In the genomic region with DNA sequence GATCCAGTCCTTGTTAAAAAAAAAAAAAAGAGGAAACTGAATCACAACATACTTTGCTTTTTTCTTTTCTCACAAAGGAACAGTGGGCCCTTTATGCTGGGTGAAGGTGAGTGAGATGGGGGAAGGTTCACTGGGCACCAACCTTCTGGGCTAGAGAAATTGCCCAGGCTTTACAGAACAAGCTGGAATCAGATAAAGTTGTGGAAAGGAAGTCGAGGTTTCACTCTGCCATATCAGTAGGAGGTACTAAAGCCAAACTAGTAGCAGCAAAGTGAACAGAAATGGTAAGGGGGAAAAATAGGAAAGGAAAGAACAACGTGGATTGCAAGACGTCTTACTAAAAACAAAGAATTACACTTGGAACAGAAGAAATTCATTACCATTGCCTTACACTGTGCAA, we compare ENCODE assay signal across 11 cellular contexts. TPM values are rescaled to one million over a fixed set of nuclear protein-coding genes. Genes with fewer than 3 reads are reported as not detected.
DNase-seq lines count a peak whose midpoint lies in the region; ATAC-seq and TF ChIP-seq lines count a peak whose summit lies in the region.
"Had no signal": no experiment of that assay in that cellular context is flagged by ENCODE, and none has a peak within 500 bp of the region (broad histone marks: within the 10 kb centered on the region; RNA-seq: fewer than 3 reads in every experiment).

No MANE protein-coding gene starts in this region.

- H3K4me3 Mint-ChIP-seq in activated CD8-positive, alpha-beta memory T cell treated with anti-CD3 and anti-CD28 coated beads, Interleukin-2, amount 10 ng/mL, durations not matched to agents 7 days and 5 days: peak overlapping the region; percentile 31
- H3K4me3 Mint-ChIP-seq in nephron progenitor cell: no peak overlapping the region

- in situ Hi-C loops in gastrocnemius medialis (cut with MboI; ENCODE audit: low sequenced_read_pairs in 4 of 4): no loop called here

- H4K20me1 ChIP-seq in OCI-LY1 (ENCODE audit: insufficient read depth, low read length): no peaks in the 10 kb centered on the region

- peak overlapping the region; percentile 95 for H3K4me2 ChIP-seq in OCI-LY1 (ENCODE audit: low read length)

- peak overlapping the region; percentile 54 for H3K27ac Mint-ChIP-seq in activated CD8-positive, alpha-beta memory T cell treated with anti-CD3 and anti-CD28 coated beads, Interleukin-2, amount 10 ng/mL, durations not matched to agents 7 days and 5 days
- no peak overlapping the region for H3K27ac Mint-ChIP-seq in nephron progenitor cell

- H3K4me1 ChIP-seq in OCI-LY1 (ENCODE audit: insufficient read depth, low read length, severe bottlenecking): peaks cover 72% of the 10 kb centered on the region
- H3K4me1 ChIP-seq in gastrocnemius medialis: peaks cover 40 to 44% of the 10 kb centered on the region in 2 donors

- peaks cover 3% of the 10 kb centered on the region for H3K27me3 Mint-ChIP-seq in activated CD8-positive, alpha-beta memory T cell treated with anti-CD3 and anti-CD28 coated beads, Interleukin-2, amount 10 ng/mL, durations not matched to agents 7 days and 5 days
- H3K27me3 Mint-ChIP-seq in nephron progenitor cell (ENCODE audit: low read depth, poor library complexity): peaks cover 6% of the 10 kb centered on the region

- H3K27me3 ChIP-seq in OCI-LY1 (ENCODE audit: insufficient read depth, low read length) (no peaks in the 10 kb centered on the region), gastrocnemius medialis (no peaks in the 10 kb centered on the region)

- no peaks in the 10 kb centered on the region for H3K9me3 Mint-ChIP-seq in activated CD8-positive, alpha-beta memory T cell treated with anti-CD3 and anti-CD28 coated beads, Interleukin-2, amount 10 ng/mL, durations not matched to agents 7 days and 5 days (ENCODE audit: low read depth)
- peaks cover 17% of the 10 kb centered on the region for H3K9me3 Mint-ChIP-seq in nephron progenitor cell

- H3K9me3 ChIP-seq in OCI-LY1 (ENCODE audit: low read length) (no peaks in the 10 kb centered on the region), gastrocnemius medialis (no peaks in the 10 kb centered on the region)

- DNase-seq in activated CD8-positive, alpha-beta memory T cell treated with anti-CD3 and anti-CD28 coated beads, Interleukin-2, amount 10 ng/mL, durations not matched to agents 7 days and 5 days: peak; percentile 34
- DNase-seq in activated CD8-positive, alpha-beta memory T cell treated with anti-CD3 and anti-CD28 coated beads, Interleukin-2, amount 50 U/mL, for 4 hours: no peak
- DNase-seq in gastrocnemius medialis (no peak), lower leg skin (ENCODE audit: low spot score in 2 of 2) (no peak), nephron progenitor cell (no peak)
- DNase-seq: NCI-H524, occipital lobe, SW 1271 had no signal

- no peak overlapping the region for H2AFZ ChIP-seq in OCI-LY1 (ENCODE audit: low read length)

- H3K9me2 ChIP-seq in OCI-LY1 (ENCODE audit: low read depth, low read length): no peaks in the 10 kb centered on the region

- H3K27ac ChIP-seq in OCI-LY1 (ENCODE audit: low read depth, low read length, poor library complexity, severe bottlenecking) (peak overlapping the region; percentile 79), cingulate gyrus (ENCODE audit: low read depth, low read length) (peak overlapping the region; percentile 14), gastrocnemius medialis (peak overlapping the region in 3 of 4 donors; percentile 85 to 94 (median 93))

- peak overlapping the region; percentile 16; the same call in 1 of the 2 replicates for H3K9ac ChIP-seq in OCI-LY1 (ENCODE audit: low read length)

- ATAC-seq in activated CD8-positive, alpha-beta memory T cell treated with anti-CD3 and anti-CD28 coated beads, Interleukin-2, amount 10 ng/mL, durations not matched to agents 7 days and 5 days: no peak
- ATAC-seq in gastrocnemius medialis: no peak
- ATAC-seq in HG02623 (IDR thresholded peaks at IDR 0.05; ENCODE audit: unreplicated experiment): no peak

- peaks cover 71% of the 10 kb centered on the region for H3K79me2 ChIP-seq in OCI-LY1 (ENCODE audit: insufficient read depth, low read length)

- peaks cover 57% of the 10 kb centered on the region for H3K4me1 Mint-ChIP-seq in activated CD8-positive, alpha-beta memory T cell treated with anti-CD3 and anti-CD28 coated beads, Interleukin-2, amount 10 ng/mL, durations not matched to agents 7 days and 5 days
- peaks cover 15% of the 10 kb centered on the region for H3K4me1 Mint-ChIP-seq in nephron progenitor cell

- intact Hi-C loops in gastrocnemius medialis (cut with DNase I; ENCODE audit: low total_unique reads): no loop called here
- intact Hi-C loops in lower leg skin (cut with DNase I; ENCODE audit: low total_unique reads): no loop called here

- CTCF ChIA-PET in activated CD8-positive, alpha-beta memory T cell treated with anti-CD3 and anti-CD28 coated beads, Interleukin-2, amount 10 ng/mL, durations not matched to agents 7 days and 5 days (lab: Charles Lee): interaction anchor here (0.9 to 2.5 kb wide), 3 partner anchors 28 to 129 kb away, joined by 3 to 11 read pairs (median 3); no protein-coding TSS in a partner anchor

- no peak for TF ChIP-seq POLR2A in gastrocnemius medialis (IDR thresholded peaks at IDR 0.05)
- no peak for TF ChIP-seq POLR2A in lower leg skin (IDR thresholded peaks at IDR 0.05)

- peaks cover 28% of the 10 kb centered on the region for H3K36me3 Mint-ChIP-seq in activated CD8-positive, alpha-beta memory T cell treated with anti-CD3 and anti-CD28 coated beads, Interleukin-2, amount 10 ng/mL, durations not matched to agents 7 days and 5 days
- H3K36me3 Mint-ChIP-seq in nephron progenitor cell (ENCODE audit: low read depth): peaks cover 30% of the 10 kb centered on the region

- TF ChIP-seq CTCF in OCI-LY1 (IDR thresholded peaks at IDR 0.05; ENCODE audit: low read length): no peak
- TF ChIP-seq CTCF in gastrocnemius medialis (IDR thresholded peaks at IDR 0.05 in 4 of 5, conservative IDR thresholded peaks at IDR 0.05 in 1 of 5): no peak
- TF ChIP-seq CTCF in lower leg skin (IDR thresholded peaks at IDR 0.05): no peak
- TF ChIP-seq CTCF in nephron progenitor cell (IDR thresholded peaks at IDR 0.05): no peak

- H3K36me3 ChIP-seq in OCI-LY1 (ENCODE audit: insufficient read depth, low read length): peaks cover 59% of the 10 kb centered on the region
- H3K36me3 ChIP-seq in gastrocnemius medialis: no peaks in the 10 kb centered on the region

- 66% methylated on average over 3 of the region's 3 CpGs for WGBS in lower leg skin, 2 donors

- no peaks in the 10 kb centered on the region for H3F3A ChIP-seq in OCI-LY1 (ENCODE audit: insufficient read depth, low read length)

- H3K4me3 ChIP-seq in OCI-LY1 (ENCODE audit: low read depth, low read length, poor library complexity, severe bottlenecking) (peak overlapping the region; percentile 96), gastrocnemius medialis (no peak overlapping the region), lower leg skin (ENCODE audit: low read depth, poor library complexity, severe bottlenecking) (no peak overlapping the region)

RNA-seq across cellular contexts. Expression of a gene that starts 2.9 kb away (rescaled TPM):
- total RNA-seq in activated CD8-positive, alpha-beta memory T cell treated with anti-CD3 and anti-CD28 coated beads, Interleukin-2, amount 10 ng/mL, durations not matched to agents 7 days and 5 days: 10 to 100 TPM; 45.8 to 54.9 TPM
- 1 to 10 TPM; 3.4 to 8.0 (median 4.7) TPM for total RNA-seq in gastrocnemius medialis
- total RNA-seq in lower leg skin: 10 to 100 TPM in 1 of 4 donors, 1 to 10 TPM in 3; 2.7 to 14.2 (median 2.9) TPM

RNA-seq across cellular contexts. Expression of a gene that starts 33.5 kb away (rescaled TPM):
- 10 to 100 TPM; 30.9 to 34.9 TPM for total RNA-seq in activated CD8-positive, alpha-beta memory T cell treated with anti-CD3 and anti-CD28 coated beads, Interleukin-2, amount 10 ng/mL, durations not matched to agents 7 days and 5 days
- 10 to 100 TPM; 11.4 to 17.1 (median 14.0) TPM for total RNA-seq in gastrocnemius medialis
- 10 to 100 TPM; 27.6 to 33.3 (median 30.2) TPM for total RNA-seq in lower leg skin

Comparison
In these comparisons a context has a peak if more than half of its experiments do, and no peak if none do; other contexts are left out.
1. H3K27ac ChIP-seq: peak in every context shown above with its lines; median percentile 93 in gastrocnemius medialis; 79 in OCI-LY1; 14 in cingulate gyrus.